ENCODE assay signal across 18 cellular contexts in the genomic region with DNA sequence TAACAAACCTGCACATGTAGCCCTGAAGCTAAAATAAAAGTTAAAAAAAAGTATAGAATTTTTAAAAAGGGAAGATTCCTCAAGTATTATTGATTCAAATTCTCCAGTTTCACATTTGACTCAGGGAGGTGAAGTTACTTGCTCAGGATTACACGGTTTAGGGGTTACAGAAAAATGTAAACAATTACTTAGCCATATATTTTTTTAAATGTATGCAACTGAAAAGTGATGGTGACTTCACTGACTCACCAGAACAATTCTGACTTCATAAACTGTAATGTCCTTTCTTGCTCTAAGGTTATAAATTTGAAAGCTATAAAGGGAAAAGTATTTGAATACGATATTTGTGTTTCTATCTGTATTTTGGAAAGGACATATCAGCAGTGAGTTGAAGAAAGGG.
DNase-seq lines count a peak whose midpoint lies in the region; ATAC-seq and TF ChIP-seq lines count a peak whose summit lies in the region.
"Had no signal": no experiment of that assay in that cellular context is flagged by ENCODE, and none has a peak within 500 bp of the region (broad histone marks: within the 10 kb centered on the region; RNA-seq: fewer than 3 reads in every experiment).

No MANE protein-coding gene starts in this region.

- H3K4me1 Mint-ChIP-seq in CD8-positive, alpha-beta T cell (ENCODE audit: low read depth) = no peaks in the 10 kb centered on the region
- H3K4me1 Mint-ChIP-seq: CD14-positive monocyte; CD4-positive, alpha-beta memory T cell; GM23338 had no signal

- intact Hi-C loops in CD8-positive, alpha-beta T cell (cut with DNase I, micrococcal nuclease) = no loop called here

- no peak overlapping the region for H3K27ac ChIP-seq in smooth muscle cell (ENCODE audit: low read depth)
- no peak overlapping the region for H3K27ac ChIP-seq in CD8-positive, alpha-beta T cell (ENCODE audit: low read depth, low read length)
- H3K27ac ChIP-seq: BLaER1, KMS-11 had no signal

- H3K9ac ChIP-seq in adipocyte (ENCODE audit: low read length) (no peak overlapping the region), smooth muscle cell (ENCODE audit: low read depth) (no peak overlapping the region)
- H3K9ac ChIP-seq: BLaER1, KMS-11 had no signal

- CTCF ChIA-PET in CD8-positive, alpha-beta T cell (lab: Charles Lee) = no interaction called here
- CTCF ChIA-PET in HEK293T (lab: Yijun Ruan, JAX) = no interaction called here

- peaks cover 5% of the 10 kb centered on the region for H3K9me3 ChIP-seq in adipocyte (ENCODE audit: control insufficient read depth, low read length)
- H3K9me3 ChIP-seq in smooth muscle cell (replicated peaks; ENCODE audit: low read depth) = no peaks in the 10 kb centered on the region
- no peaks in the 10 kb centered on the region for H3K9me3 ChIP-seq in CD8-positive, alpha-beta T cell (ENCODE audit: low read length)
- H3K9me3 ChIP-seq: BLaER1 had no signal

- ATAC-seq in CD8-positive, alpha-beta T cell = no peak
- ATAC-seq: GM23338, HCT116, HepG2 had no signal

- H3K79me2 ChIP-seq in smooth muscle cell (ENCODE audit: low read depth) = no peaks in the 10 kb centered on the region

- H3F3A ChIP-seq in smooth muscle cell (ENCODE audit: low read depth) = no peaks in the 10 kb centered on the region

- peaks cover 3% of the 10 kb centered on the region for H3K9me3 Mint-ChIP-seq in CD8-positive, alpha-beta T cell
- H3K9me3 Mint-ChIP-seq: GM23338 had no signal

- H3K4me2 ChIP-seq in smooth muscle cell = peak overlapping the region; percentile 32
- H3K4me2 ChIP-seq: BLaER1, GM23338, KMS-11 had no signal

- no peaks in the 10 kb centered on the region for H3K36me3 Mint-ChIP-seq in CD8-positive, alpha-beta T cell
- H3K36me3 Mint-ChIP-seq: CD14-positive monocyte; CD4-positive, alpha-beta memory T cell had no signal

- H3K27ac Mint-ChIP-seq in CD8-positive, alpha-beta T cell = no peak overlapping the region
- H3K27ac Mint-ChIP-seq: CD4-positive, alpha-beta memory T cell; GM23338 had no signal

- POLR2A ChIA-PET in CD8-positive, alpha-beta T cell (lab: Charles Lee) = interaction anchor here (0.6 kb wide), 1 partner anchor 782 kb away, joined by 3 read pairs; no protein-coding TSS in a partner anchor
- POLR2A ChIA-PET in HEK293T (lab: Yijun Ruan, JAX) = no interaction called here

- peak; percentile 30 for DNase-seq in ELR (ENCODE audit: low read depth)
- peak; percentile 23 for DNase-seq in adipocyte (ENCODE audit: low read depth)
- DNase-seq in fibroblast of peridontal ligament (ENCODE audit: extremely low read depth) = peak; percentile 33
- no peak for DNase-seq in smooth muscle cell (lab: John Stamatoyannopoulos, UW; ENCODE audit: unreplicated experiment)
- DNase-seq in CD8-positive, alpha-beta T cell = no peak
- no peak for DNase-seq in NCI-H1092 treated with DMSO at 0.1 percent for 48 hours (lab: John Stamatoyannopoulos, UW)
- DNase-seq in HEK293T (ENCODE audit: extremely low spot score) = no peak
- DNase-seq: 8988T; Calu3; CD4-positive, alpha-beta memory T cell; DMS79 treated with DMSO at 0.1 percent for 48 hours; GDM1 had no signal

- H4K20me1 ChIP-seq in smooth muscle cell (ENCODE audit: low read depth) = no peaks in the 10 kb centered on the region
- H4K20me1 ChIP-seq: BLaER1 had no signal

- no peak overlapping the region for H3K4me3 ChIP-seq in adipocyte (ENCODE audit: low read length)
- no peak overlapping the region for H3K4me3 ChIP-seq in smooth muscle cell
- no peak overlapping the region for H3K4me3 ChIP-seq in CD8-positive, alpha-beta T cell (ENCODE audit: low read depth, low read length)
- H3K4me3 ChIP-seq: BLaER1, GM23338 had no signal

- 55% methylated on average over 2 of the region's 2 CpGs for WGBS in smooth muscle cell (ENCODE audit: low lambda C conversion rate)

- no peak overlapping the region for H3K4me3 Mint-ChIP-seq in CD8-positive, alpha-beta T cell
- H3K4me3 Mint-ChIP-seq: CD14-positive monocyte; CD4-positive, alpha-beta memory T cell; GM23338 had no signal

- H3K27me3 ChIP-seq in adipocyte (replicated peaks; ENCODE audit: control insufficient read depth, insufficient read depth, low read length) (no peaks in the 10 kb centered on the region), smooth muscle cell (ENCODE audit: low read depth) (no peaks in the 10 kb centered on the region)
- no peaks in the 10 kb centered on the region for H3K27me3 ChIP-seq in CD8-positive, alpha-beta T cell (ENCODE audit: insufficient read depth, low read length)
- H3K27me3 ChIP-seq: BLaER1 had no signal

- H3K36me3 ChIP-seq in adipocyte (ENCODE audit: control insufficient read depth, insufficient read depth, low read length, severe bottlenecking) = no peaks in the 10 kb centered on the region
- H3K36me3 ChIP-seq in smooth muscle cell (ENCODE audit: low read depth) = no peaks in the 10 kb centered on the region
- H3K36me3 ChIP-seq in CD8-positive, alpha-beta T cell (ENCODE audit: insufficient read depth, low read length) = no peaks in the 10 kb centered on the region
- H3K36me3 ChIP-seq: BLaER1 had no signal

- H3K27me3 Mint-ChIP-seq in CD8-positive, alpha-beta T cell (ENCODE audit: low read depth) = peaks cover 6% of the 10 kb centered on the region

- TF ChIP-seq CTCF in smooth muscle cell (IDR thresholded peaks at IDR 0.05; ENCODE audit: borderline replicate concordance, insufficient read depth, poor library complexity, severe bottlenecking) = no peak
- no peak for TF ChIP-seq CTCF in CD8-positive, alpha-beta T cell (IDR thresholded peaks at IDR 0.05)

- H3K4me1 ChIP-seq in adipocyte (ENCODE audit: control insufficient read depth, insufficient read depth, low read length) = no peaks in the 10 kb centered on the region
- H3K4me1 ChIP-seq in smooth muscle cell (ENCODE audit: low read depth) = peaks cover 3% of the 10 kb centered on the region
- no peaks in the 10 kb centered on the region for H3K4me1 ChIP-seq in CD8-positive, alpha-beta T cell (ENCODE audit: insufficient read depth, low read length)
- H3K4me1 ChIP-seq: BLaER1 had no signal

- H2AFZ ChIP-seq in smooth muscle cell (ENCODE audit: low read depth) = peak overlapping the region; percentile 49
- H2AFZ ChIP-seq: GM23338 had no signal

TF ChIP-seq in HEK293T, 16 proteins besides CTCF, POLR2A, EP300 and RAD21:
- no peak for TF ChIP-seq ELF4 (IDR thresholded peaks at IDR 0.05)
- TF ChIP-seq LEF1 (IDR thresholded peaks at IDR 0.05; ENCODE audit: borderline replicate concordance) = no peak
- no peak for TF ChIP-seq ARNT (IDR thresholded peaks at IDR 0.05)
- no peak for TF ChIP-seq SP1 (IDR thresholded peaks at IDR 0.05)
- TF ChIP-seq CTBP1 (IDR thresholded peaks at IDR 0.05; ENCODE audit: borderline replicate concordance) = no peak
- no peak for TF ChIP-seq NFRKB (IDR thresholded peaks at IDR 0.05)
- no peak for TF ChIP-seq HDGF (IDR thresholded peaks at IDR 0.05; ENCODE audit: borderline replicate concordance)

Comparison
In these comparisons a context has a peak if more than half of its experiments do, and no peak if none do; other contexts are left out.
1. DNase-seq: peak in ELR (single experiment), adipocyte (single experiment) and fibroblast of peridontal ligament (single experiment); none in smooth muscle cell (single experiment), CD8-positive, alpha-beta T cell (0 of 7), NCI-H1092 treated with DMSO at 0.1 percent for 48 hours (single experiment) and HEK293T (single experiment).